23 cellular contexts compared by ENCODE assay signal in genomic region chr2:147467441-147467840, GRCh38.
"Had no signal": no experiment of that assay in that cellular context is flagged by ENCODE, and none has a peak within 500 bp of the region (broad histone marks: within the 10 kb centered on the region; RNA-seq: fewer than 3 reads in every experiment).

No MANE protein-coding gene starts in this region.

- H3K9me3 Mint-ChIP-seq: dendritic cell treated with granulocyte-macrophage colony-stimulating factor and Interleukin-4, amounts not matched to agents 40 ng/mL and 50 ng/mL, for 4 days; naive thymus-derived CD8-positive, alpha-beta T cell had no signal

- H3K4me3 Mint-ChIP-seq: dendritic cell treated with granulocyte-macrophage colony-stimulating factor and Interleukin-4, amounts not matched to agents 40 ng/mL and 50 ng/mL, for 4 days; effector memory CD8-positive, alpha-beta T cell; naive thymus-derived CD8-positive, alpha-beta T cell; stimulated activated naive B cell treated with anti-CD40 and anti-IgM and Interleukin-4, amounts not matched to agents 10 μg/mL and 1 μg/mL and 100 μg/mL, for 72 hours; stimulated activated naive CD8-positive, alpha-beta T cell treated with anti-CD3 and anti-CD28 coated beads, Interleukin-15, amount 100 ng/mL, for 72 hours had no signal

- H3K4me3 ChIP-seq: heart left ventricle, mucosa of descending colon, psoas muscle, spleen, thoracic aorta, transverse colon had no signal

- H3K36me3 ChIP-seq: heart left ventricle, neutrophil, spleen, thoracic aorta, transverse colon had no signal

- DNase-seq: effector memory CD8-positive, alpha-beta T cell; foreskin melanocyte; heart left ventricle; hippocampal formation; kidney glomerular epithelial cell; mucosa of descending colon; naive thymus-derived CD8-positive, alpha-beta T cell; psoas muscle; retina; spleen; stimulated activated CD4-positive, alpha-beta T cell treated with anti-CD3 and anti-CD28 coated beads, Interleukin-15, amount 100 ng/mL, for 24 hours; stimulated activated CD4-positive, alpha-beta T cell treated with anti-CD3 and anti-CD28 coated beads, Interleukin-1b, Interleukin-23, amount 100 ng/mL, for 48 hours; stimulated activated CD4-positive, alpha-beta T cell treated with anti-CD3 and anti-CD28 coated beads, Interleukin-4, amount 100 ng/mL, for 24 hours; stimulated activated naive B cell treated with anti-CD40 and anti-IgM and Interleukin-4, amounts not matched to agents 10 μg/mL and 1 μg/mL and 100 μg/mL, for 72 hours; stimulated activated naive CD8-positive, alpha-beta T cell treated with anti-CD3 and anti-CD28 coated beads, Interleukin-15, amount 100 ng/mL, for 72 hours; substantia nigra; transverse colon had no signal

- H3K27ac Mint-ChIP-seq: dendritic cell treated with granulocyte-macrophage colony-stimulating factor and Interleukin-4, amounts not matched to agents 40 ng/mL and 50 ng/mL, for 4 days; effector memory CD8-positive, alpha-beta T cell; naive thymus-derived CD8-positive, alpha-beta T cell; stimulated activated naive B cell treated with anti-CD40 and anti-IgM and Interleukin-4, amounts not matched to agents 10 μg/mL and 1 μg/mL and 100 μg/mL, for 72 hours had no signal

- FAIRE-seq: colon, islet of Langerhans had no signal

- H3K27me3 Mint-ChIP-seq: effector memory CD8-positive, alpha-beta T cell; naive thymus-derived CD8-positive, alpha-beta T cell; stimulated activated naive B cell treated with anti-CD40 and anti-IgM and Interleukin-4, amounts not matched to agents 10 μg/mL and 1 μg/mL and 100 μg/mL, for 72 hours; stimulated activated naive CD8-positive, alpha-beta T cell treated with anti-CD3 and anti-CD28 coated beads, Interleukin-15, amount 100 ng/mL, for 72 hours had no signal

- H3K36me3 Mint-ChIP-seq: naive thymus-derived CD8-positive, alpha-beta T cell; stimulated activated naive B cell treated with anti-CD40 and anti-IgM and Interleukin-4, amounts not matched to agents 10 μg/mL and 1 μg/mL and 100 μg/mL, for 72 hours had no signal

- H3K4me1 Mint-ChIP-seq: naive thymus-derived CD8-positive, alpha-beta T cell; stimulated activated naive B cell treated with anti-CD40 and anti-IgM and Interleukin-4, amounts not matched to agents 10 μg/mL and 1 μg/mL and 100 μg/mL, for 72 hours; stimulated activated naive CD8-positive, alpha-beta T cell treated with anti-CD3 and anti-CD28 coated beads, Interleukin-15, amount 100 ng/mL, for 72 hours had no signal

- H3K9me3 ChIP-seq: heart left ventricle, mucosa of descending colon, neutrophil, psoas muscle, spleen, thoracic aorta, transverse colon had no signal

- H3K4me1 ChIP-seq: heart left ventricle, psoas muscle, spleen had no signal

- H3K27me3 ChIP-seq: heart left ventricle, neutrophil, spleen, transverse colon had no signal

- H3K27ac ChIP-seq: heart left ventricle, neutrophil, psoas muscle, spleen, thoracic aorta, transverse colon had no signal

- ATAC-seq: effector memory CD8-positive, alpha-beta T cell; heart left ventricle; mucosa of descending colon; naive thymus-derived CD8-positive, alpha-beta T cell; psoas muscle; sciatic nerve; stimulated activated naive B cell treated with anti-CD40 and anti-IgM and Interleukin-4, amounts not matched to agents 10 μg/mL and 1 μg/mL and 100 μg/mL, for 72 hours; stimulated activated naive CD8-positive, alpha-beta T cell treated with anti-CD3 and anti-CD28 coated beads, Interleukin-15, amount 100 ng/mL, for 72 hours had no signal
